In the genomic region with DNA sequence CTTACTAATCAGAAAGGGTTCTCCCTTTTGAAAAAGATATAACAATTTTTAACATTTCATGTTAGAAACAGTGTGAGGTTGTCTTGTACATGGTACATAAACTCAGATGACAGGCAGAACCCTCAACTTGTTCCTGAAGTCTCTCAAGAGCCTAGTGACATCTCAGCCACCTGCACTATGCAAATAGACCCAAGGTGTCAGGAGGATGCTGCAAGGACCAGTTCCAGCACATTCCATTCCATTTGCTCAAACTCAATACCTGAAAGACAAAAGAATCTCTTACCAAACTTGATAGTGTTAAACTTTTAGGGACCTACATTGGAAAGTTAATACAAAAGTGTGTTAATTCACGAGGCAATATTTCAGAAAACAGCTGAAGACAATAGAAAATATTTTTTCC, we compare ENCODE assay signal across 22 cellular contexts.
"Had no signal": no experiment of that assay in that cellular context is flagged by ENCODE, and none has a peak within 500 bp of the region (broad histone marks: within the 10 kb centered on the region; RNA-seq: fewer than 3 reads in every experiment).

No MANE protein-coding gene starts in this region.

- H3K4me2 ChIP-seq: neural progenitor cell had no signal

- H2AFZ ChIP-seq: neural progenitor cell, parathyroid adenoma had no signal

- ATAC-seq: natural killer cell; psoas muscle; right cardiac atrium; right lobe of liver; stimulated activated memory B cell treated with anti-CD40 and anti-IgM and Interleukin-4, amounts not matched to agents 10 μg/mL and 1 μg/mL and 100 μg/mL, for 72 hours had no signal

- H3K9me3 ChIP-seq: ovary, psoas muscle, right lobe of liver, stomach, thoracic aorta, thyroid gland, tibial nerve, upper lobe of left lung, vagina had no signal

- H3K79me2 ChIP-seq: parathyroid adenoma had no signal

- DNase-seq: natural killer cell; occipital lobe; ovary; psoas muscle; right cardiac atrium; right lobe of liver; sigmoid colon; small intestine; stimulated activated CD4-positive, alpha-beta T cell treated with anti-CD3 and anti-CD28 coated beads, Interleukin-15, amount 100 ng/mL, for 24 hours; stimulated activated CD4-positive, alpha-beta T cell treated with anti-CD3 and anti-CD28 coated beads, Interleukin-4, amount 100 ng/mL, for 1 hour; stimulated activated CD4-positive, alpha-beta T cell treated with anti-CD3 and anti-CD28 coated beads, Interleukin-4, amount 100 ng/mL, for 4 hours; stimulated activated CD8-positive, alpha-beta memory T cell treated with anti-CD3 and anti-CD28 coated beads, Interleukin-4, amount 100 ng/mL, for 48 hours; stimulated activated naive CD4-positive, alpha-beta T cell treated with Interleukin-2 at 50 U/mL for 16 hours; stomach; thyroid gland; upper lobe of left lung had no signal

- H3K27me3 ChIP-seq: neural progenitor cell, ovary, right lobe of liver, sigmoid colon, stomach, thyroid gland, tibial nerve, upper lobe of left lung, vagina had no signal

- H3K36me3 ChIP-seq: neural progenitor cell, ovary, right lobe of liver, sigmoid colon, stomach, thoracic aorta, thyroid gland, tibial nerve, upper lobe of left lung, vagina had no signal

- H3K4me3 ChIP-seq: neural progenitor cell, ovary, psoas muscle, right lobe of liver, sigmoid colon, stomach, thoracic aorta, thyroid gland, tibial nerve, upper lobe of left lung, vagina had no signal

- H3K4me1 ChIP-seq: neural progenitor cell, parathyroid adenoma, psoas muscle, right lobe of liver, sigmoid colon, stomach, thyroid gland, tibial nerve, upper lobe of left lung, vagina had no signal

- H3K27ac ChIP-seq: neural progenitor cell, ovary, parathyroid adenoma, psoas muscle, right lobe of liver, sigmoid colon, stomach, thoracic aorta, thyroid gland, tibial nerve, upper lobe of left lung, vagina had no signal

- H3K9ac ChIP-seq: neural progenitor cell, parathyroid adenoma had no signal
